1 cellular context compared by ENCODE assay signal in the genomic region with DNA sequence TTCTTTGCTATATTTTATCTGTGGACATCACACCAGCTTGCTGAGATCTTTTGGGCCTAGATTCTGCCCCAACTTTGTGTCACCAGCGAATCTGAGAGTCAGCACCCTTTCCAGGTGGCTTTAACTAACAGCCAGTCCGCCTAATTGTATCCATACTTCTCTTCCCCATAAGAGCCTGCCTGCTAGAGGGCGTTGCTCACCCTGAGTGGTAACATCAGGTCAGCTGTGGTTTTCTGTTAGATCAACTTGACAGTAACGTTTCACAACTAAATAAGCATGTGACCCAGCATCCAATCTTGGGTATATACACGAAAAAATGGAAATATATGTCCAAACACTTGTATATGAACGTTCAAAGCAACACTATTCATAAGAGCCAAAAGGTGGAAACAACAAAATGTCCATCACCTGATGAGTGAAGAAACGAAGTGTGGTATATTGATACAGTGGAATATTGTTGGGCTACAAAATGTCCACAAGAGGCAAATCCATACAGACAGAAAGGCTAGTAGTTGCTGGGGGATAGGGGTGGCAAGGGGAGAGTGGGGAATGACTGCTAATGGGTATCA.
TF ChIP-seq lines count a peak whose summit lies in the region.

No MANE protein-coding gene starts in this region.

TF ChIP-seq in K562, 482 proteins besides CTCF, POLR2A, EP300 and RAD21 (continued from another document):
- TF ChIP-seq, protein P1, sequence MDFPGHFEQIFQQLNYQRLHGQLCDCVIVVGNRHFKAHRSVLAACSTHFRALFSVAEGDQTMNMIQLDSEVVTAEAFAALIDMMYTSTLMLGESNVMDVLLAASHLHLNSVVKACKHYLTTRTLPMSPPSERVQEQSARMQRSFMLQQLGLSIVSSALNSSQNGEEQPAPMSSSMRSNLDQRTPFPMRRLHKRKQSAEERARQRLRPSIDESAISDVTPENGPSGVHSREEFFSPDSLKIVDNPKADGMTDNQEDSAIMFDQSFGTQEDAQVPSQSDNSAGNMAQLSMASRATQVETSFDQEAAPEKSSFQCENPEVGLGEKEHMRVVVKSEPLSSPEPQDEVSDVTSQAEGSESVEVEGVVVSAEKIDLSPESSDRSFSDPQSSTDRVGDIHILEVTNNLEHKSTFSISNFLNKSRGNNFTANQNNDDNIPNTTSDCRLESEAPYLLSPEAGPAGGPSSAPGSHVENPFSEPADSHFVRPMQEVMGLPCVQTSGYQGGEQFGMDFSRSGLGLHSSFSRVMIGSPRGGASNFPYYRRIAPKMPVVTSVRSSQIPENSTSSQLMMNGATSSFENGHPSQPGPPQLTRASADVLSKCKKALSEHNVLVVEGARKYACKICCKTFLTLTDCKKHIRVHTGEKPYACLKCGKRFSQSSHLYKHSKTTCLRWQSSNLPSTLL (IDR thresholded peaks at IDR 0.05), result no peak
- TF ChIP-seq MAFF (IDR thresholded peaks at IDR 0.05; ENCODE audit: low read length) (no peak), FOXJ3 (CRISPR knock-in tag; IDR thresholded peaks at IDR 0.05) (no peak), ZNF224 (CRISPR knock-in tag; IDR thresholded peaks at IDR 0.05) (no peak), CEBPB (tag; IDR thresholded peaks at IDR 0.05) (peak; percentile 51; the same call in 1 of the 2 replicates), ZNF695 (CRISPR knock-in tag; IDR thresholded peaks at IDR 0.05) (no peak), SLC30A9 (CRISPR knock-in tag; IDR thresholded peaks at IDR 0.05) (no peak), EHMT2 (IDR thresholded peaks at IDR 0.05) (no peak), L3MBTL2 (IDR thresholded peaks at IDR 0.05) (0 out of 2 replicates have a peak, but pooled peaks have one; percentile 21), PURB (CRISPR knock-in tag; IDR thresholded peaks at IDR 0.05; ENCODE audit: low read depth) (no peak), TCF7 (IDR thresholded peaks at IDR 0.05; ENCODE audit: borderline replicate concordance) (no peak), ZNF134 (CRISPR knock-in tag; conservative IDR thresholded peaks at IDR 0.05) (peak; percentile 73), FOXJ2 (tag; IDR thresholded peaks at IDR 0.05) (no peak), GATA2 (CRISPR knock-in tag; IDR thresholded peaks at IDR 0.05) (no peak), RB1 (IDR thresholded peaks at IDR 0.05; ENCODE audit: low read depth) (no peak), MECOM (CRISPR knock-in tag; IDR thresholded peaks at IDR 0.05) (no peak), CXXC5 (CRISPR knock-in tag; IDR thresholded peaks at IDR 0.05) (no peak), ZC3H4 (CRISPR knock-in tag; IDR thresholded peaks at IDR 0.05; ENCODE audit: borderline replicate concordance) (no peak), RNF2 (IDR thresholded peaks at IDR 0.05) (no peak), PCBP1 (IDR thresholded peaks at IDR 0.05; ENCODE audit: low read depth, low read length, poor library complexity, severe bottlenecking) (no peak), NFIC (IDR thresholded peaks at IDR 0.05) (no peak), XRCC3 (IDR thresholded peaks at IDR 0.05) (no peak), MAFG (tag; conservative IDR thresholded peaks at IDR 0.05) (no peak), HMG20A (CRISPR knock-in tag; conservative IDR thresholded peaks at IDR 0.05) (no peak), SNIP1 (IDR thresholded peaks at IDR 0.05; ENCODE audit: low read depth) (no peak), ESRRB (CRISPR knock-in tag; IDR thresholded peaks at IDR 0.05; ENCODE audit: borderline replicate concordance) (no peak)
- TF ChIP-seq, protein P2, sequence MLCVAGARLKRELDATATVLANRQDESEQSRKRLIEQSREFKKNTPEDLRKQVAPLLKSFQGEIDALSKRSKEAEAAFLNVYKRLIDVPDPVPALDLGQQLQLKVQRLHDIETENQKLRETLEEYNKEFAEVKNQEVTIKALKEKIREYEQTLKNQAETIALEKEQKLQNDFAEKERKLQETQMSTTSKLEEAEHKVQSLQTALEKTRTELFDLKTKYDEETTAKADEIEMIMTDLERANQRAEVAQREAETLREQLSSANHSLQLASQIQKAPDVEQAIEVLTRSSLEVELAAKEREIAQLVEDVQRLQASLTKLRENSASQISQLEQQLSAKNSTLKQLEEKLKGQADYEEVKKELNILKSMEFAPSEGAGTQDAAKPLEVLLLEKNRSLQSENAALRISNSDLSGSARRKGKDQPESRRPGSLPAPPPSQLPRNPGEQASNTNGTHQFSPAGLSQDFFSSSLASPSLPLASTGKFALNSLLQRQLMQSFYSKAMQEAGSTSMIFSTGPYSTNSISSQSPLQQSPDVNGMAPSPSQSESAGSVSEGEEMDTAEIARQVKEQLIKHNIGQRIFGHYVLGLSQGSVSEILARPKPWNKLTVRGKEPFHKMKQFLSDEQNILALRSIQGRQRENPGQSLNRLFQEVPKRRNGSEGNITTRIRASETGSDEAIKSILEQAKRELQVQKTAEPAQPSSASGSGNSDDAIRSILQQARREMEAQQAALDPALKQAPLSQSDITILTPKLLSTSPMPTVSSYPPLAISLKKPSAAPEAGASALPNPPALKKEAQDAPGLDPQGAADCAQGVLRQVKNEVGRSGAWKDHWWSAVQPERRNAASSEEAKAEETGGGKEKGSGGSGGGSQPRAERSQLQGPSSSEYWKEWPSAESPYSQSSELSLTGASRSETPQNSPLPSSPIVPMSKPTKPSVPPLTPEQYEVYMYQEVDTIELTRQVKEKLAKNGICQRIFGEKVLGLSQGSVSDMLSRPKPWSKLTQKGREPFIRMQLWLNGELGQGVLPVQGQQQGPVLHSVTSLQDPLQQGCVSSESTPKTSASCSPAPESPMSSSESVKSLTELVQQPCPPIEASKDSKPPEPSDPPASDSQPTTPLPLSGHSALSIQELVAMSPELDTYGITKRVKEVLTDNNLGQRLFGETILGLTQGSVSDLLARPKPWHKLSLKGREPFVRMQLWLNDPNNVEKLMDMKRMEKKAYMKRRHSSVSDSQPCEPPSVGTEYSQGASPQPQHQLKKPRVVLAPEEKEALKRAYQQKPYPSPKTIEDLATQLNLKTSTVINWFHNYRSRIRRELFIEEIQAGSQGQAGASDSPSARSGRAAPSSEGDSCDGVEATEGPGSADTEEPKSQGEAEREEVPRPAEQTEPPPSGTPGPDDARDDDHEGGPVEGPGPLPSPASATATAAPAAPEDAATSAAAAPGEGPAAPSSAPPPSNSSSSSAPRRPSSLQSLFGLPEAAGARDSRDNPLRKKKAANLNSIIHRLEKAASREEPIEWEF (CRISPR knock-in tag; IDR thresholded peaks at IDR 0.05), result no peak
- TF ChIP-seq, protein P3, sequence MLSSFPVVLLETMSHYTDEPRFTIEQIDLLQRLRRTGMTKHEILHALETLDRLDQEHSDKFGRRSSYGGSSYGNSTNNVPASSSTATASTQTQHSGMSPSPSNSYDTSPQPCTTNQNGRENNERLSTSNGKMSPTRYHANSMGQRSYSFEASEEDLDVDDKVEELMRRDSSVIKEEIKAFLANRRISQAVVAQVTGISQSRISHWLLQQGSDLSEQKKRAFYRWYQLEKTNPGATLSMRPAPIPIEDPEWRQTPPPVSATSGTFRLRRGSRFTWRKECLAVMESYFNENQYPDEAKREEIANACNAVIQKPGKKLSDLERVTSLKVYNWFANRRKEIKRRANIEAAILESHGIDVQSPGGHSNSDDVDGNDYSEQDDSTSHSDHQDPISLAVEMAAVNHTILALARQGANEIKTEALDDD (IDR thresholded peaks at IDR 0.05), result peak; percentile 21; the same call in 1 of the 2 replicates
- TF ChIP-seq, protein P4, sequence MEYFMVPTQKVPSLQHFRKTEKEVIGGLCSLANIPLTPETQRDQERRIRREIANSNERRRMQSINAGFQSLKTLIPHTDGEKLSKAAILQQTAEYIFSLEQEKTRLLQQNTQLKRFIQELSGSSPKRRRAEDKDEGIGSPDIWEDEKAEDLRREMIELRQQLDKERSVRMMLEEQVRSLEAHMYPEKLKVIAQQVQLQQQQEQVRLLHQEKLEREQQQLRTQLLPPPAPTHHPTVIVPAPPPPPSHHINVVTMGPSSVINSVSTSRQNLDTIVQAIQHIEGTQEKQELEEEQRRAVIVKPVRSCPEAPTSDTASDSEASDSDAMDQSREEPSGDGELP (CRISPR knock-in tag; IDR thresholded peaks at IDR 0.05; ENCODE audit: borderline replicate concordance), result no peak
- TF ChIP-seq, protein P5, sequence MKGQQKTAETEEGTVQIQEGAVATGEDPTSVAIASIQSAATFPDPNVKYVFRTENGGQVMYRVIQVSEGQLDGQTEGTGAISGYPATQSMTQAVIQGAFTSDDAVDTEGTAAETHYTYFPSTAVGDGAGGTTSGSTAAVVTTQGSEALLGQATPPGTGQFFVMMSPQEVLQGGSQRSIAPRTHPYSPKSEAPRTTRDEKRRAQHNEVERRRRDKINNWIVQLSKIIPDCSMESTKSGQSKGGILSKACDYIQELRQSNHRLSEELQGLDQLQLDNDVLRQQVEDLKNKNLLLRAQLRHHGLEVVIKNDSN (CRISPR knock-in tag; IDR thresholded peaks at IDR 0.05), result no peak
- TF ChIP-seq, protein P6, sequence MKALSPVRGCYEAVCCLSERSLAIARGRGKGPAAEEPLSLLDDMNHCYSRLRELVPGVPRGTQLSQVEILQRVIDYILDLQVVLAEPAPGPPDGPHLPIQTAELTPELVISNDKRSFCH (CRISPR knock-in tag; IDR thresholded peaks at IDR 0.05), result no peak
- TF ChIP-seq, protein P6 (tag; IDR thresholded peaks at IDR 0.05), result no peak
- TF ChIP-seq, protein P7, sequence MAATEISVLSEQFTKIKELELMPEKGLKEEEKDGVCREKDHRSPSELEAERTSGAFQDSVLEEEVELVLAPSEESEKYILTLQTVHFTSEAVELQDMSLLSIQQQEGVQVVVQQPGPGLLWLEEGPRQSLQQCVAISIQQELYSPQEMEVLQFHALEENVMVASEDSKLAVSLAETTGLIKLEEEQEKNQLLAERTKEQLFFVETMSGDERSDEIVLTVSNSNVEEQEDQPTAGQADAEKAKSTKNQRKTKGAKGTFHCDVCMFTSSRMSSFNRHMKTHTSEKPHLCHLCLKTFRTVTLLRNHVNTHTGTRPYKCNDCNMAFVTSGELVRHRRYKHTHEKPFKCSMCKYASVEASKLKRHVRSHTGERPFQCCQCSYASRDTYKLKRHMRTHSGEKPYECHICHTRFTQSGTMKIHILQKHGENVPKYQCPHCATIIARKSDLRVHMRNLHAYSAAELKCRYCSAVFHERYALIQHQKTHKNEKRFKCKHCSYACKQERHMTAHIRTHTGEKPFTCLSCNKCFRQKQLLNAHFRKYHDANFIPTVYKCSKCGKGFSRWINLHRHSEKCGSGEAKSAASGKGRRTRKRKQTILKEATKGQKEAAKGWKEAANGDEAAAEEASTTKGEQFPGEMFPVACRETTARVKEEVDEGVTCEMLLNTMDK (IDR thresholded peaks at IDR 0.05; ENCODE audit: borderline replicate concordance, insufficient read depth, low read depth, low read length, poor library complexity, severe bottlenecking), result peak; percentile 70
- TF ChIP-seq, protein P8, sequence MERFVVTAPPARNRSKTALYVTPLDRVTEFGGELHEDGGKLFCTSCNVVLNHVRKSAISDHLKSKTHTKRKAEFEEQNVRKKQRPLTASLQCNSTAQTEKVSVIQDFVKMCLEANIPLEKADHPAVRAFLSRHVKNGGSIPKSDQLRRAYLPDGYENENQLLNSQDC (CRISPR knock-in tag; IDR thresholded peaks at IDR 0.05), result no peak
- TF ChIP-seq, protein P9, sequence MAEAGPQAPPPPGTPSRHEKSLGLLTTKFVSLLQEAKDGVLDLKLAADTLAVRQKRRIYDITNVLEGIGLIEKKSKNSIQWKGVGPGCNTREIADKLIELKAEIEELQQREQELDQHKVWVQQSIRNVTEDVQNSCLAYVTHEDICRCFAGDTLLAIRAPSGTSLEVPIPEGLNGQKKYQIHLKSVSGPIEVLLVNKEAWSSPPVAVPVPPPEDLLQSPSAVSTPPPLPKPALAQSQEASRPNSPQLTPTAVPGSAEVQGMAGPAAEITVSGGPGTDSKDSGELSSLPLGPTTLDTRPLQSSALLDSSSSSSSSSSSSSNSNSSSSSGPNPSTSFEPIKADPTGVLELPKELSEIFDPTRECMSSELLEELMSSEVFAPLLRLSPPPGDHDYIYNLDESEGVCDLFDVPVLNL (CRISPR knock-in tag; IDR thresholded peaks at IDR 0.05; ENCODE audit: low read depth), result no peak
- TF ChIP-seq, protein P10, sequence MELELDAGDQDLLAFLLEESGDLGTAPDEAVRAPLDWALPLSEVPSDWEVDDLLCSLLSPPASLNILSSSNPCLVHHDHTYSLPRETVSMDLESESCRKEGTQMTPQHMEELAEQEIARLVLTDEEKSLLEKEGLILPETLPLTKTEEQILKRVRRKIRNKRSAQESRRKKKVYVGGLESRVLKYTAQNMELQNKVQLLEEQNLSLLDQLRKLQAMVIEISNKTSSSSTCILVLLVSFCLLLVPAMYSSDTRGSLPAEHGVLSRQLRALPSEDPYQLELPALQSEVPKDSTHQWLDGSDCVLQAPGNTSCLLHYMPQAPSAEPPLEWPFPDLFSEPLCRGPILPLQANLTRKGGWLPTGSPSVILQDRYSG (tag; conservative IDR thresholded peaks at IDR 0.05; ENCODE audit: low read depth), result no peak
- TF ChIP-seq, protein P11, sequence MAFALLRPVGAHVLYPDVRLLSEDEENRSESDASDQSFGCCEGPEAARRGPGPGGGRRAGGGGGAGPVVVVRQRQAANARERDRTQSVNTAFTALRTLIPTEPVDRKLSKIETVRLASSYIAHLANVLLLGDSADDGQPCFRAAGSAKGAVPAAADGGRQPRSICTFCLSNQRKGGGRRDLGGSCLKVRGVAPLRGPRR (CRISPR knock-in tag; IDR thresholded peaks at IDR 0.05), result no peak
- TF ChIP-seq, protein P12, sequence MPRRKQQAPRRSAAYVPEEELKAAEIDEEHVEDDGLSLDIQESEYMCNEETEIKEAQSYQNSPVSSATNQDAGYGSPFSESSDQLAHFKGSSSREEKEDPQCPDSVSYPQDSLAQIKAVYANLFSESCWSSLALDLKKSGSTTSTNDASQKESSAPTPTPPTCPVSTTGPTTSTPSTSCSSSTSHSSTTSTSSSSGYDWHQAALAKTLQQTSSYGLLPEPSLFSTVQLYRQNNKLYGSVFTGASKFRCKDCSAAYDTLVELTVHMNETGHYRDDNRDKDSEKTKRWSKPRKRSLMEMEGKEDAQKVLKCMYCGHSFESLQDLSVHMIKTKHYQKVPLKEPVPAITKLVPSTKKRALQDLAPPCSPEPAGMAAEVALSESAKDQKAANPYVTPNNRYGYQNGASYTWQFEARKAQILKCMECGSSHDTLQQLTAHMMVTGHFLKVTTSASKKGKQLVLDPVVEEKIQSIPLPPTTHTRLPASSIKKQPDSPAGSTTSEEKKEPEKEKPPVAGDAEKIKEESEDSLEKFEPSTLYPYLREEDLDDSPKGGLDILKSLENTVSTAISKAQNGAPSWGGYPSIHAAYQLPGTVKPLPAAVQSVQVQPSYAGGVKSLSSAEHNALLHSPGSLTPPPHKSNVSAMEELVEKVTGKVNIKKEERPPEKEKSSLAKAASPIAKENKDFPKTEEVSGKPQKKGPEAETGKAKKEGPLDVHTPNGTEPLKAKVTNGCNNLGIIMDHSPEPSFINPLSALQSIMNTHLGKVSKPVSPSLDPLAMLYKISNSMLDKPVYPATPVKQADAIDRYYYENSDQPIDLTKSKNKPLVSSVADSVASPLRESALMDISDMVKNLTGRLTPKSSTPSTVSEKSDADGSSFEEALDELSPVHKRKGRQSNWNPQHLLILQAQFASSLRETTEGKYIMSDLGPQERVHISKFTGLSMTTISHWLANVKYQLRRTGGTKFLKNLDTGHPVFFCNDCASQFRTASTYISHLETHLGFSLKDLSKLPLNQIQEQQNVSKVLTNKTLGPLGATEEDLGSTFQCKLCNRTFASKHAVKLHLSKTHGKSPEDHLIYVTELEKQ (CRISPR knock-in tag; IDR thresholded peaks at IDR 0.05), result no peak
- TF ChIP-seq, protein P13, sequence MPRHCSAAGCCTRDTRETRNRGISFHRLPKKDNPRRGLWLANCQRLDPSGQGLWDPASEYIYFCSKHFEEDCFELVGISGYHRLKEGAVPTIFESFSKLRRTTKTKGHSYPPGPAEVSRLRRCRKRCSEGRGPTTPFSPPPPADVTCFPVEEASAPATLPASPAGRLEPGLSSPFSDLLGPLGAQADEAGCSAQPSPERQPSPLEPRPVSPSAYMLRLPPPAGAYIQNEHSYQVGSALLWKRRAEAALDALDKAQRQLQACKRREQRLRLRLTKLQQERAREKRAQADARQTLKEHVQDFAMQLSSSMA (CRISPR knock-in tag; IDR thresholded peaks at IDR 0.05), result no peak
